In genomic region chr7:107167483-107168232, GRCh38 we compare ENCODE assay signal across 8 cellular contexts. TPM values are rescaled to one million over a fixed set of nuclear protein-coding genes. Genes with fewer than 3 reads are reported as not detected.
A peak's percentile ranks its signal among the peaks of the same experiment; 100 is the strongest.
DNase-seq lines count a peak whose midpoint lies in the region; ATAC-seq and TF ChIP-seq lines count a peak whose summit lies in the region.

No MANE protein-coding gene starts in this region.

- H4K20me1 ChIP-seq in MM.1S (ENCODE audit: insufficient read depth, low read length) (peaks cover 10% of the 10 kb centered on the region), SK-N-SH (ENCODE audit: insufficient read depth) (peaks cover 27% of the 10 kb centered on the region)

- CTCF ChIA-PET in SK-N-SH (lab: Yijun Ruan, JAX): interaction anchor here (0.6 to 6.3 kb wide), 18 partner anchors 9 to 711 kb away, joined by 3 to 77 read pairs (median 4); partner anchors contain the start of gene CCDC71L

- no peak for TF ChIP-seq EP300 in SK-N-SH (IDR thresholded peaks at IDR 0.05; ENCODE audit: borderline replicate concordance in 1 of 2, low read depth in 1 of 2, low read length in 1 of 2)

- TF ChIP-seq RAD21 in SK-N-SH (IDR thresholded peaks at IDR 0.05; ENCODE audit: low read length): peak; percentile 60

- H3K9me2 ChIP-seq in MM.1S (replicated peaks; ENCODE audit: insufficient read depth, low read length) (no peaks in the 10 kb centered on the region), SK-N-SH (no peaks in the 10 kb centered on the region)

- POLR2A ChIA-PET in SK-N-SH (lab: Yijun Ruan, JAX): interaction anchor here (0.6 to 3.2 kb wide), 6 partner anchors 20 to 1110 kb away, joined by 3 to 19 read pairs (median 4); partner anchors contain the start of genes CBLL1 and GPR22

- WGBS in SK-N-SH (ENCODE audit: low lambda C conversion rate): under 1% methylated on average over 15 of the region's 15 CpGs

- TF ChIP-seq CTCF in MM.1S (IDR thresholded peaks at IDR 0.05; ENCODE audit: low read length) (peak; percentile 48), SK-N-SH (IDR thresholded peaks at IDR 0.05) (peak; percentile 64), brain microvascular endothelial cell (IDR thresholded peaks at IDR 0.05; ENCODE audit: low read depth, low read length, missing control alignments) (peak; percentile 46)

- H3K9me3 ChIP-seq in MM.1S (replicated peaks; ENCODE audit: insufficient read depth, low read length): no peaks in the 10 kb centered on the region
- H3K9me3 ChIP-seq in SK-N-SH: no peaks in the 10 kb centered on the region
- no peaks in the 10 kb centered on the region for H3K9me3 ChIP-seq in iPS-15b (ENCODE audit: control insufficient read depth, insufficient read depth, low read length)
- no peaks in the 10 kb centered on the region for H3K9me3 ChIP-seq in skeletal muscle satellite cell (replicated peaks; ENCODE audit: low read length)

- H3K27ac ChIP-seq in MM.1S (ENCODE audit: low read length) (peak overlapping the region; percentile 84), SK-N-SH (ENCODE audit: low read depth in 2 of 2, low read length in 1 of 2) (peak overlapping the region; percentile 97 to 98), brain microvascular endothelial cell (peak overlapping the region; percentile 99)

- peak overlapping the region; percentile 92 for H2AFZ ChIP-seq in MM.1S (ENCODE audit: low read length)
- peak overlapping the region; percentile 92 for H2AFZ ChIP-seq in SK-N-SH (ENCODE audit: low read depth)

- peak overlapping the region; percentile 75 for H3K9ac ChIP-seq in MM.1S (ENCODE audit: low read length)
- H3K9ac ChIP-seq in SK-N-SH: peak overlapping the region; percentile 90
- peak overlapping the region; percentile 73 for H3K9ac ChIP-seq in iPS-15b (ENCODE audit: low read depth, low read length)
- peak overlapping the region; percentile 84 for H3K9ac ChIP-seq in skeletal muscle satellite cell (ENCODE audit: low read depth, low read length)

- H3K79me2 ChIP-seq in MM.1S (ENCODE audit: low read length) (peaks cover 26% of the 10 kb centered on the region), SK-N-SH (ENCODE audit: insufficient read depth) (peaks cover 28% of the 10 kb centered on the region)

- no peaks in the 10 kb centered on the region for H3K36me3 ChIP-seq in MM.1S (replicated peaks; ENCODE audit: insufficient read depth, low read length)
- peaks cover 0 to 8% of the 10 kb centered on the region in 2 experiments for H3K36me3 ChIP-seq in SK-N-SH (replicated peaks in 1 of 2; ENCODE audit: control insufficient read depth in 1 of 2, insufficient read depth in 2 of 2, low read length in 1 of 2)
- no peaks in the 10 kb centered on the region for H3K36me3 ChIP-seq in brain microvascular endothelial cell (replicated peaks)
- H3K36me3 ChIP-seq in iPS-15b (ENCODE audit: control insufficient read depth, insufficient read depth, low read length): no peaks in the 10 kb centered on the region
- H3K36me3 ChIP-seq in skeletal muscle satellite cell (ENCODE audit: insufficient read depth, low read length): no peaks in the 10 kb centered on the region

- H3F3A ChIP-seq in MM.1S (ENCODE audit: insufficient read depth, low read length): peaks cover 31% of the 10 kb centered on the region
- H3F3A ChIP-seq in SK-N-SH (replicated peaks; ENCODE audit: insufficient read depth): peaks cover 21% of the 10 kb centered on the region

- ATAC-seq in HG03097 (IDR thresholded peaks at IDR 0.05; ENCODE audit: low FRiP score, unreplicated experiment) (no peak), HG02938 (IDR thresholded peaks at IDR 0.05; ENCODE audit: unreplicated experiment) (no peak)

- peak; percentile 46 for DNase-seq in GF-D8 (lab: John Stamatoyannopoulos, UW)
- peak; percentile 79 for DNase-seq in MM.1S
- DNase-seq in SK-N-SH: peak; percentile 52
- peak; percentile 72 for DNase-seq in brain microvascular endothelial cell

- peak overlapping the region; percentile 79 for H3K4me3 ChIP-seq in MM.1S (ENCODE audit: low read length)
- peak overlapping the region; percentile 76 to 77 for H3K4me3 ChIP-seq in SK-N-SH (ENCODE audit: low read depth in 2 of 2, low read length in 1 of 2)
- H3K4me3 ChIP-seq in brain microvascular endothelial cell (ENCODE audit: low read depth, low read length): peak overlapping the region; percentile 66
- H3K4me3 ChIP-seq in iPS-15b (ENCODE audit: low read depth, low read length): peak overlapping the region; percentile 75
- H3K4me3 ChIP-seq in skeletal muscle satellite cell (ENCODE audit: low read length): peak overlapping the region; percentile 70

- H3K4me1 ChIP-seq in MM.1S (ENCODE audit: low read length) (peaks cover 15% of the 10 kb centered on the region), SK-N-SH (ENCODE audit: control insufficient read depth in 1 of 2, insufficient read depth in 2 of 2, low read depth in 1 of 2, low read length in 1 of 2) (peaks cover 2 to 13% of the 10 kb centered on the region in 2 experiments; a peak in 2 of 4 replicates), iPS-15b (ENCODE audit: control insufficient read depth, insufficient read depth, low read length) (peaks cover 4% of the 10 kb centered on the region), skeletal muscle satellite cell (ENCODE audit: control insufficient read depth, insufficient read depth, low read length) (peaks cover 14% of the 10 kb centered on the region)

- in situ Hi-C loops in brain microvascular endothelial cell (cut with HindIII; ENCODE audit: low pct_ligation_motif_present, low sequenced_read_pairs): no loop called here

- no peaks in the 10 kb centered on the region for H3K27me3 ChIP-seq in MM.1S (replicated peaks; ENCODE audit: insufficient read depth, low read length)
- no peaks in the 10 kb centered on the region for H3K27me3 ChIP-seq in SK-N-SH (ENCODE audit: insufficient read depth)
- H3K27me3 ChIP-seq in brain microvascular endothelial cell (replicated peaks): no peaks in the 10 kb centered on the region
- H3K27me3 ChIP-seq in iPS-15b (ENCODE audit: control insufficient read depth, insufficient read depth, low read length): no peaks in the 10 kb centered on the region
- H3K27me3 ChIP-seq in skeletal muscle satellite cell (ENCODE audit: control insufficient read depth, insufficient read depth, low read length): no peaks in the 10 kb centered on the region

- H3K4me2 ChIP-seq in MM.1S (ENCODE audit: low read depth, low read length) (peak overlapping the region; percentile 87), SK-N-SH (peak overlapping the region; percentile 97), skeletal muscle satellite cell (ENCODE audit: low read length) (peak overlapping the region; percentile 92)

TF ChIP-seq in SK-N-SH, 30 proteins besides CTCF, POLR2A, EP300 and RAD21 (continues in another document):
- TF ChIP-seq SMC3 (IDR thresholded peaks at IDR 0.05; ENCODE audit: low read depth, low read length) (0 out of 2 replicates have a peak, but pooled peaks have one; percentile 24), MEF2A (IDR thresholded peaks at IDR 0.05; ENCODE audit: borderline replicate concordance, low read depth) (no peak), TEAD4 (IDR thresholded peaks at IDR 0.05; ENCODE audit: borderline replicate concordance, insufficient read depth) (no peak), GATA2 (CRISPR knock-in tag; IDR thresholded peaks at IDR 0.05) (0 out of 2 replicates have a peak, but pooled peaks have one; percentile 1), NRF1 (IDR thresholded peaks at IDR 0.05; ENCODE audit: low read depth, low read length) (no peak), USF2 (IDR thresholded peaks at IDR 0.05; ENCODE audit: borderline replicate concordance, low read depth, low read length) (0 out of 2 replicates have a peak, but pooled peaks have one; percentile 7), RFX5 (IDR thresholded peaks at IDR 0.05; ENCODE audit: low read length) (peak; percentile 37; the same call in 1 of the 2 replicates), RCOR1 (IDR thresholded peaks at IDR 0.05; ENCODE audit: low read length) (peak; percentile 2; the same call in 1 of the 2 replicates), FOSL2 (IDR thresholded peaks at IDR 0.05; ENCODE audit: borderline replicate concordance, low read depth) (peak; percentile 80), IRF3 (IDR thresholded peaks at IDR 0.05; ENCODE audit: low read depth, low read length) (no peak), JUND (IDR thresholded peaks at IDR 0.05) (peak; percentile 70)
- TF ChIP-seq, protein P1, sequence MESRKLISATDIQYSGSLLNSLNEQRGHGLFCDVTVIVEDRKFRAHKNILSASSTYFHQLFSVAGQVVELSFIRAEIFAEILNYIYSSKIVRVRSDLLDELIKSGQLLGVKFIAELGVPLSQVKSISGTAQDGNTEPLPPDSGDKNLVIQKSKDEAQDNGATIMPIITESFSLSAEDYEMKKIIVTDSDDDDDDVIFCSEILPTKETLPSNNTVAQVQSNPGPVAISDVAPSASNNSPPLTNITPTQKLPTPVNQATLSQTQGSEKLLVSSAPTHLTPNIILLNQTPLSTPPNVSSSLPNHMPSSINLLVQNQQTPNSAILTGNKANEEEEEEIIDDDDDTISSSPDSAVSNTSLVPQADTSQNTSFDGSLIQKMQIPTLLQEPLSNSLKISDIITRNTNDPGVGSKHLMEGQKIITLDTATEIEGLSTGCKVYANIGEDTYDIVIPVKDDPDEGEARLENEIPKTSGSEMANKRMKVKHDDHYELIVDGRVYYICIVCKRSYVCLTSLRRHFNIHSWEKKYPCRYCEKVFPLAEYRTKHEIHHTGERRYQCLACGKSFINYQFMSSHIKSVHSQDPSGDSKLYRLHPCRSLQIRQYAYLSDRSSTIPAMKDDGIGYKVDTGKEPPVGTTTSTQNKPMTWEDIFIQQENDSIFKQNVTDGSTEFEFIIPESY (IDR thresholded peaks at IDR 0.05; ENCODE audit: borderline replicate concordance, low read depth): no peak

RNA-seq across cellular contexts. Expression of gene HBP1, which starts 1.1 kb away (rescaled TPM):
- polyA plus RNA-seq in SK-N-SH (2012; rRNA removed): 27.2 and 36.8 TPM in 2 replicates
- 36.1 and 38.5 TPM in 2 replicates for polyA plus RNA-seq in SK-N-SH (2012; cell fraction: cytosol; rRNA removed)
- 25.1 and 58.0 TPM in 2 replicates for polyA plus RNA-seq in SK-N-SH (2012; cell fraction: nucleus; rRNA removed)
- total RNA-seq in skeletal muscle satellite cell (2012; rRNA removed): 30.9 and 35.8 TPM in 2 replicates
